17 cellular contexts compared by ENCODE assay signal in the genomic region with DNA sequence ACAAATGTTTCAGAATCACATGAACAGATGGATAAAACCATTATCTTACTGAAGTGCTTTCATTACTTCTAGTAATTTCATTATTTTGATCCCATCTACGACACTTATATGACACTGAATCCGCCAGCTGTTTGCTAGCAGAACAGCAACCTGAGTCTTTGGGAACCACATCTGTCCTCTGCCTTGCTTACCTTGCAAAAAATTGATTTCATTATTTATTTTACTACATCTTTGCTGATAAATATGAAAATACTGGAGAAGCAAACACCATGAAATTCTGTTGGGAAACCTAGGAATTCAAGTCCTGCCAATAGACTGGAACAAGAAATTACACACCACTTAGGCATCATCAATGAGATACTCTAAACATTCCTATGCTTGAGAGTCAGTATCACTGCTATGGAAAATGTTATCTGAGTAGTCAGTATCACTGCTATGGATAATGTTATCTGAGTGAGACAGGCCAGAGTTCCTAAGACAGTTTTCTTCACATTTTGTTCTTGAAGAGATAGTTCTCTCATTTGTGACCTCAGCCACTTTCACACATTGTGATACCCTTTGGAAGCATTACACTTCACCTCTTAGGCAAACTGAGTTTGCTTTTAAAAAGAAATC.
DNase-seq lines count a peak whose midpoint lies in the region; ATAC-seq and TF ChIP-seq lines count a peak whose summit lies in the region.
"Had no signal": no experiment of that assay in that cellular context is flagged by ENCODE, and none has a peak within 500 bp of the region (broad histone marks: within the 10 kb centered on the region; RNA-seq: fewer than 3 reads in every experiment).

No MANE protein-coding gene starts in this region.

- no peaks in the 10 kb centered on the region for H3K36me3 ChIP-seq in osteoblast (ENCODE audit: insufficient read depth, low read length)
- H3K36me3 ChIP-seq: heart left ventricle had no signal

- no peaks in the 10 kb centered on the region for H3K4me1 Mint-ChIP-seq in activated CD4-positive, alpha-beta T cell treated with anti-CD3 and anti-CD28 coated beads for 36 hours
- H3K4me1 Mint-ChIP-seq: CD8-positive, alpha-beta memory T cell had no signal

- H4K20me1 ChIP-seq in osteoblast (ENCODE audit: insufficient read depth, low read length) = no peaks in the 10 kb centered on the region

- H3K79me2 ChIP-seq in osteoblast (ENCODE audit: insufficient read depth, low read length) = no peaks in the 10 kb centered on the region

- POLR2A ChIA-PET in activated CD4-positive, alpha-beta T cell treated with anti-CD3 and anti-CD28 coated beads for 36 hours (lab: Charles Lee) = no interaction called here

- no peak overlapping the region for H3K27ac Mint-ChIP-seq in activated CD4-positive, alpha-beta T cell treated with anti-CD3 and anti-CD28 coated beads for 36 hours
- H3K27ac Mint-ChIP-seq: activated T-cell treated with anti-CD3 and anti-CD28 coated beads, Interleukin-2, amount 50 U/mL, for 72 hours; CD8-positive, alpha-beta memory T cell had no signal

- peak overlapping the region; percentile 27 for H3K4me2 ChIP-seq in osteoblast (ENCODE audit: insufficient read depth, low read length)

- H3K4me3 Mint-ChIP-seq in activated CD4-positive, alpha-beta T cell treated with anti-CD3 and anti-CD28 coated beads for 36 hours = no peak overlapping the region
- H3K4me3 Mint-ChIP-seq: activated T-cell treated with anti-CD3 and anti-CD28 coated beads, Interleukin-2, amount 50 U/mL, for 72 hours; CD8-positive, alpha-beta memory T cell had no signal

- no peaks in the 10 kb centered on the region for H3K9me3 ChIP-seq in osteoblast (ENCODE audit: low read depth, low read length)
- H3K9me3 ChIP-seq: testis had no signal

- intact Hi-C loops in activated CD4-positive, alpha-beta T cell treated with anti-CD3 and anti-CD28 coated beads for 36 hours (cut with DNase I, micrococcal nuclease) = no loop called here

- CTCF ChIA-PET in activated CD4-positive, alpha-beta T cell treated with anti-CD3 and anti-CD28 coated beads for 36 hours (lab: Charles Lee) = no interaction called here

- H3K27me3 Mint-ChIP-seq in activated CD4-positive, alpha-beta T cell treated with anti-CD3 and anti-CD28 coated beads for 36 hours = no peaks in the 10 kb centered on the region
- H3K27me3 Mint-ChIP-seq: CD8-positive, alpha-beta memory T cell had no signal

- no peaks in the 10 kb centered on the region for H3K27me3 ChIP-seq in osteoblast (ENCODE audit: insufficient read depth, low read length)
- H3K27me3 ChIP-seq: heart left ventricle, testis had no signal

- H3K36me3 Mint-ChIP-seq in activated CD4-positive, alpha-beta T cell treated with anti-CD3 and anti-CD28 coated beads for 36 hours (ENCODE audit: low read depth) = no peaks in the 10 kb centered on the region
- H3K36me3 Mint-ChIP-seq: CD8-positive, alpha-beta memory T cell had no signal

- H3K27ac ChIP-seq in osteoblast (ENCODE audit: low read depth, low read length) = peak overlapping the region; percentile 90
- H3K27ac ChIP-seq: testis had no signal

- peak; percentile 12 for ATAC-seq in GM21526 (IDR thresholded peaks at IDR 0.05; ENCODE audit: low FRiP score, unreplicated experiment)
- ATAC-seq in activated CD4-positive, alpha-beta T cell treated with anti-CD3 and anti-CD28 coated beads for 36 hours = no peak
- ATAC-seq: activated T-cell treated with anti-CD3 and anti-CD28 coated beads, Interleukin-2, amount 50 U/mL, for 72 hours; left lobe of liver had no signal

- DNase-seq in LHCN-M2 (ENCODE audit: low read depth) (peak; percentile 77), epithelial cell of esophagus (ENCODE audit: low read depth) (peak; percentile 37), osteoblast (ENCODE audit: insufficient read length, low spot score, missing footprints) (no peak), NCI-H1048 (lab: John Stamatoyannopoulos, UW) (no peak), COLO829 (ENCODE audit: low spot score) (no peak)
- DNase-seq in stimulated activated CD4-positive, alpha-beta T cell treated with anti-CD3 and anti-CD28 coated beads, Interleukin-12 subunit alpha, Interleukin-12 subunit beta, amount 100 ng/mL, for 4 hours = no peak
- DNase-seq in activated CD4-positive, alpha-beta T cell treated with anti-CD3 and anti-CD28 coated beads for 36 hours = no peak
- DNase-seq: activated CD4-positive, alpha-beta T cell treated with anti-CD3 and anti-CD28 coated beads for 48 hours; activated T-cell treated with anti-CD3 and anti-CD28 coated beads, Interleukin-2, amount 50 U/mL, for 72 hours; amygdala; CD8-positive, alpha-beta memory T cell; effector CD8-positive, alpha-beta T cell; heart left ventricle; nucleus accumbens; testis had no signal

- H3K9me3 Mint-ChIP-seq in activated CD4-positive, alpha-beta T cell treated with anti-CD3 and anti-CD28 coated beads for 36 hours (ENCODE audit: low read depth) = peaks cover 2% of the 10 kb centered on the region

- no peak overlapping the region for H2AFZ ChIP-seq in osteoblast (ENCODE audit: low read length)

- TF ChIP-seq CTCF in epithelial cell of esophagus (IDR thresholded peaks at IDR 0.05; ENCODE audit: insufficient read depth, low read depth, low read length, missing control alignments) (no peak), osteoblast (IDR thresholded peaks at IDR 0.05; ENCODE audit: extremely low read depth, low read depth, low read length) (no peak)

- no peak overlapping the region for H3K4me3 ChIP-seq in epithelial cell of esophagus (ENCODE audit: low read length)
- no peak overlapping the region for H3K4me3 ChIP-seq in osteoblast (ENCODE audit: insufficient read depth, low read length)
- H3K4me3 ChIP-seq: heart left ventricle, testis had no signal

- peaks cover 15% of the 10 kb centered on the region for H3K4me1 ChIP-seq in osteoblast (ENCODE audit: insufficient read depth, low read length)

Comparison
In these comparisons a context has a peak if more than half of its experiments do, and no peak if none do; other contexts are left out.
1. DNase-seq: peak in LHCN-M2 (single experiment) and epithelial cell of esophagus (single experiment); none in osteoblast (single experiment), stimulated activated CD4-positive, alpha-beta T cell treated with anti-CD3 and anti-CD28 coated beads, Interleukin-12 subunit alpha, Interleukin-12 subunit beta, amount 100 ng/mL, for 4 hours (single experiment), NCI-H1048 (single experiment), COLO829 (single experiment) and activated CD4-positive, alpha-beta T cell treated with anti-CD3 and anti-CD28 coated beads for 36 hours (single experiment).